Comparison of ENCODE assay signal across 8 cellular contexts in the genomic region with DNA sequence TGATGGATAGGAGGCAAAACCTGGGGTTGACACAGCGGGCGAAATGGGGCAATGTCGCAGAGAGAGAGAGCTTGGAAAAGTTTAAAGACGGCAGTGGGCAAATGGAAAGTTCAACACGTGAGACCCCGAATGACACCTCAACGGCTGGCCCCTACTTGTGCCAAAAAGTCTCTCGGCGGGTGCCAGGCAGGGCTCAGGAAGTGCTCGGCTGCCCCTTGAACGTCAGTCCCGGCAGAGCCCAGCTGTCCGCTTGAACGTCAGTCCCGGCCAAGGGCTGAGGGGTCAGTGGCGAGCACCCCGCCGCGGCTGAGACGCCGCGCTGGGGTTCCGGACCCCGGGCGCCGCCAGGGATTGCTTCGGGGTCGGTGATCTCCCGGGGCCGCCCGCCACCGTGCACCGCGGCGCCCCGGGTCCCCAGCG. TPM values are rescaled to one million over a fixed set of nuclear protein-coding genes. Genes with fewer than 3 reads are reported as not detected.
A peak's percentile ranks its signal among the peaks of the same experiment; 100 is the strongest.
DNase-seq lines count a peak whose midpoint lies in the region; FAIRE-seq and TF ChIP-seq lines count a peak whose summit lies in the region.

No MANE protein-coding gene starts in this region.

- FAIRE-seq in HTR-8/SVneo (lab: Jason Lieb, UNC) = no peak

- H3K36me3 Mint-ChIP-seq in glutamatergic neuron (ENCODE audit: unreplicated experiment) = no peaks in the 10 kb centered on the region

- H3K27ac ChIP-seq in osteoblast (ENCODE audit: low read depth, low read length) = peak overlapping the region; percentile 90

- H3K4me1 ChIP-seq in ES-I3 (ENCODE audit: insufficient read depth, low read length) (peaks cover 41% of the 10 kb centered on the region), osteoblast (ENCODE audit: insufficient read depth, low read length) (peaks cover 51% of the 10 kb centered on the region)

- H3K27me3 ChIP-seq in osteoblast (ENCODE audit: insufficient read depth, low read length) = no peaks in the 10 kb centered on the region

- peaks cover 12% of the 10 kb centered on the region for H3K79me2 ChIP-seq in osteoblast (ENCODE audit: insufficient read depth, low read length)

- H3K27ac Mint-ChIP-seq in glutamatergic neuron (ENCODE audit: unreplicated experiment) = peak overlapping the region; percentile 83

- H3K4me2 ChIP-seq in osteoblast (ENCODE audit: insufficient read depth, low read length) = peak overlapping the region; percentile 78

- peaks cover 12% of the 10 kb centered on the region for H3K4me1 Mint-ChIP-seq in glutamatergic neuron (ENCODE audit: low read depth, unreplicated experiment)

- H4K20me1 ChIP-seq in osteoblast (ENCODE audit: insufficient read depth, low read length) = no peaks in the 10 kb centered on the region

- TF ChIP-seq CTCF in GM20000 (IDR thresholded peaks at IDR 0.05; ENCODE audit: extremely low read depth, missing control alignments) (no peak), glutamatergic neuron (IDR thresholded peaks at IDR 0.05; ENCODE audit: partially characterized antibody, unreplicated experiment) (no peak), osteoblast (IDR thresholded peaks at IDR 0.05; ENCODE audit: extremely low read depth, low read depth, low read length) (no peak)

- H3K9me3 Mint-ChIP-seq in glutamatergic neuron (ENCODE audit: unreplicated experiment) = peaks cover 7% of the 10 kb centered on the region

- H3K36me3 ChIP-seq in ES-I3 (ENCODE audit: insufficient read depth, low read length) (0 out of 2 replicates have a peak, but pooled peaks cover 3% of the 10 kb centered on the region), osteoblast (ENCODE audit: insufficient read depth, low read length) (peaks cover 31% of the 10 kb centered on the region)

- peak overlapping the region; percentile 94 for H3K4me3 Mint-ChIP-seq in glutamatergic neuron (ENCODE audit: unreplicated experiment)

- H3K9me3 ChIP-seq in ES-I3 (ENCODE audit: control insufficient read depth, insufficient read depth, low read length) (no peaks in the 10 kb centered on the region), osteoblast (ENCODE audit: low read depth, low read length) (no peaks in the 10 kb centered on the region)

- H3K27me3 Mint-ChIP-seq in glutamatergic neuron (ENCODE audit: unreplicated experiment) = no peaks in the 10 kb centered on the region

- peak overlapping the region; percentile 78 for H3K4me3 ChIP-seq in osteoblast (ENCODE audit: insufficient read depth, low read length)

- H3K9ac ChIP-seq in ES-I3 (ENCODE audit: low read depth, low read length) = peak overlapping the region; percentile 86

- H2AFZ ChIP-seq in osteoblast (ENCODE audit: low read length) = peak overlapping the region; percentile 43

- peak; percentile 83 for DNase-seq in GM20000 (ENCODE audit: low spot score)
- DNase-seq in HTR-8/SVneo (ENCODE audit: insufficient read length, low spot score) = peak; percentile 67
- peak; percentile 13 for DNase-seq in activated naive CD4-positive, alpha-beta T cell treated with anti-CD3 and anti-CD28 coated beads, Interleukin-2, amount 50 U/mL, for 16 hours
- DNase-seq in glutamatergic neuron = peak; percentile 69
- peak; percentile 93 for DNase-seq in osteoblast (ENCODE audit: insufficient read length, low spot score, missing footprints)
- DNase-seq in NCI-H2029 treated with DMSO at 0.1 percent for 48 hours (lab: John Stamatoyannopoulos, UW) = no peak
- DNase-seq in NCI-H128 (lab: John Stamatoyannopoulos, UW; ENCODE audit: unreplicated experiment) = no peak

RNA-seq across cellular contexts. Expression of gene EOGT, which starts 0.6 kb away (rescaled TPM):
- total RNA-seq in glutamatergic neuron (ENCODE audit: unreplicated experiment) (17.2 TPM), osteoblast (65.9 and 74.0 TPM in 2 replicates)

RNA-seq across cellular contexts. Expression of gene TMF1, which starts 39.3 kb away (rescaled TPM):
- total RNA-seq in glutamatergic neuron (ENCODE audit: unreplicated experiment) (18.8 TPM), osteoblast (44.5 and 45.6 TPM in 2 replicates)

Comparison
In these comparisons a context has a peak if more than half of its experiments do, and no peak if none do; other contexts are left out.
1. DNase-seq: peak in GM20000 (single experiment), HTR-8/SVneo (single experiment), activated naive CD4-positive, alpha-beta T cell treated with anti-CD3 and anti-CD28 coated beads, Interleukin-2, amount 50 U/mL, for 16 hours (single experiment), glutamatergic neuron (single experiment) and osteoblast (single experiment); none in NCI-H2029 treated with DMSO at 0.1 percent for 48 hours (single experiment) and NCI-H128 (single experiment).